Comparison of ENCODE assay signal across 9 cellular contexts in genomic region chr12:51049525-51049924, GRCh38. TPM values are rescaled to one million over a fixed set of nuclear protein-coding genes. Genes with fewer than 3 reads are reported as not detected.
DNase-seq lines count a peak whose midpoint lies in the region; ATAC-seq and TF ChIP-seq lines count a peak whose summit lies in the region.
"Had no signal": no experiment of that assay in that cellular context is flagged by ENCODE, and none has a peak within 500 bp of the region (broad histone marks: within the 10 kb centered on the region; RNA-seq: fewer than 3 reads in every experiment).

No MANE protein-coding gene starts in this region.

- TF ChIP-seq EP300 in neural cell (conservative IDR thresholded peaks at IDR 0.05; ENCODE audit: poor library complexity, severe bottlenecking), result no peak

- H3K9ac ChIP-seq in MM.1S (ENCODE audit: low read length) (peak overlapping the region; percentile 86), neural cell (ENCODE audit: low read length) (no peak overlapping the region)

- H3K4me3 ChIP-seq in DOHH2 (ENCODE audit: low read length) (peak overlapping the region; percentile 74), MM.1S (ENCODE audit: low read length) (peak overlapping the region; percentile 90), dorsolateral prefrontal cortex (peak overlapping the region in 34 of 59 donors; percentile 66 to 100 (median 86)), neural cell (ENCODE audit: low read length) (peak overlapping the region; percentile 71)

- peaks cover 34% of the 10 kb centered on the region for H3K79me2 ChIP-seq in DOHH2 (ENCODE audit: control insufficient read depth, low read length)
- H3K79me2 ChIP-seq in MM.1S (ENCODE audit: low read length), result peaks cover 24% of the 10 kb centered on the region
- H3K79me2 ChIP-seq in neural cell (replicated peaks; ENCODE audit: insufficient read depth, low read length), result peaks cover 5% of the 10 kb centered on the region

- no peak for ATAC-seq in GM18858 (IDR thresholded peaks at IDR 0.05; ENCODE audit: unreplicated experiment)

- TF ChIP-seq RAD21 in neural cell (conservative IDR thresholded peaks at IDR 0.05), result no peak

- H3K9me3 ChIP-seq in DOHH2 (ENCODE audit: control insufficient read depth, insufficient read depth, low read length) (no peaks in the 10 kb centered on the region), MM.1S (replicated peaks; ENCODE audit: insufficient read depth, low read length) (no peaks in the 10 kb centered on the region), neural cell (ENCODE audit: low read length) (no peaks in the 10 kb centered on the region)

- no peak overlapping the region for H2AFZ ChIP-seq in MM.1S (ENCODE audit: low read length)
- H2AFZ ChIP-seq in neural cell (ENCODE audit: low read depth, low read length), result no peak overlapping the region

- H3K27ac ChIP-seq in DOHH2 (ENCODE audit: low read depth, low read length) (no peak overlapping the region), MM.1S (ENCODE audit: low read length) (peak overlapping the region; percentile 80; the same call in 1 of the 2 replicates), dorsolateral prefrontal cortex (peak overlapping the region in 3 of 59 donors; percentile 89 to 100 (median 99)), neural cell (ENCODE audit: low read length) (no peak overlapping the region)

- no peaks in the 10 kb centered on the region for H3K9me2 ChIP-seq in DOHH2 (replicated peaks; ENCODE audit: control insufficient read depth, low read length)
- H3K9me2 ChIP-seq in MM.1S (replicated peaks; ENCODE audit: insufficient read depth, low read length), result no peaks in the 10 kb centered on the region
- H3K9me2 ChIP-seq in neural cell (ENCODE audit: insufficient read depth, low read length), result no peaks in the 10 kb centered on the region

- no peak for DNase-seq in MM.1S
- DNase-seq in dorsolateral prefrontal cortex, result no peak
- DNase-seq in NCI-H526 treated with DMSO at 0.1 percent for 48 hours (lab: John Stamatoyannopoulos, UW), result no peak
- no peak for DNase-seq in GM20000 (ENCODE audit: low spot score)
- no peak for DNase-seq in NCI-H510A treated with DMSO at 0.1 percent for 48 hours (lab: John Stamatoyannopoulos, UW)
- DNase-seq: NCI-H146 had no signal

- H3K4me1 ChIP-seq in DOHH2 (ENCODE audit: control insufficient read depth, low read length), result peaks cover 17% of the 10 kb centered on the region
- H3K4me1 ChIP-seq in MM.1S (ENCODE audit: low read length), result peaks cover 10% of the 10 kb centered on the region; the same call in 1 of the 2 replicates

- no peaks in the 10 kb centered on the region for H3K27me3 ChIP-seq in DOHH2 (ENCODE audit: control insufficient read depth, low read length)
- H3K27me3 ChIP-seq in MM.1S (replicated peaks; ENCODE audit: insufficient read depth, low read length), result no peaks in the 10 kb centered on the region
- H3K27me3 ChIP-seq in dorsolateral prefrontal cortex, result no peaks in the 10 kb centered on the region
- no peaks in the 10 kb centered on the region for H3K27me3 ChIP-seq in neural cell (ENCODE audit: insufficient read depth, low read depth, low read length)

- H4K20me1 ChIP-seq in DOHH2 (ENCODE audit: control insufficient read depth, insufficient read depth, low read depth, low read length) (no peaks in the 10 kb centered on the region), MM.1S (ENCODE audit: insufficient read depth, low read length) (no peaks in the 10 kb centered on the region), neural cell (ENCODE audit: insufficient read depth) (no peaks in the 10 kb centered on the region)

- TF ChIP-seq CTCF in DOHH2 (IDR thresholded peaks at IDR 0.05; ENCODE audit: low read depth, low read length, poor library complexity, severe bottlenecking) (no peak), MM.1S (IDR thresholded peaks at IDR 0.05; ENCODE audit: low read length) (no peak), dorsolateral prefrontal cortex (IDR thresholded peaks at IDR 0.05 in 54 of 56, conservative IDR thresholded peaks at IDR 0.05 in 2 of 56; ENCODE audit: low read depth in 1 of 56, partially characterized antibody in 56 of 56) (no peak), neural cell (IDR thresholded peaks at IDR 0.05; ENCODE audit: poor library complexity, severe bottlenecking) (no peak), GM20000 (IDR thresholded peaks at IDR 0.05; ENCODE audit: extremely low read depth, missing control alignments) (no peak)

- H3K36me3 ChIP-seq in DOHH2 (ENCODE audit: control insufficient read depth, low read length) (peaks cover 47% of the 10 kb centered on the region), MM.1S (replicated peaks; ENCODE audit: insufficient read depth, low read length) (peaks cover 3% of the 10 kb centered on the region; the same call in 1 of the 2 replicates), neural cell (ENCODE audit: insufficient read depth, low read length) (no peaks in the 10 kb centered on the region)

- intact Hi-C loops in dorsolateral prefrontal cortex (cut with DNase I), result loop anchor here (2.0 to 10.0 kb wide), 3 partner anchors 33 to 293 kb away; partner anchors contain the start of genes CSRNP2 (in 2 of the 2) and DAZAP2 (in 1 of the 2)

- H3K4me2 ChIP-seq in DOHH2 (ENCODE audit: low read length), result peak overlapping the region; percentile 59
- peak overlapping the region; percentile 71 for H3K4me2 ChIP-seq in MM.1S (ENCODE audit: low read depth, low read length)
- H3K4me2 ChIP-seq in neural cell (ENCODE audit: low read length), result peak overlapping the region; percentile 66

- H3F3A ChIP-seq in DOHH2 (ENCODE audit: control insufficient read depth, insufficient read depth) (0 out of 2 replicates have a peak, but pooled peaks cover 3% of the 10 kb centered on the region), MM.1S (ENCODE audit: insufficient read depth, low read length) (peaks cover 10% of the 10 kb centered on the region), neural cell (ENCODE audit: insufficient read depth, low read length, poor library complexity, severe bottlenecking) (no peaks in the 10 kb centered on the region)

TF ChIP-seq in neural cell, 6 proteins besides CTCF, POLR2A, EP300 and RAD21:
- TF ChIP-seq POLR2AphosphoS5 (IDR thresholded peaks at IDR 0.05), result no peak
- TF ChIP-seq REST (IDR thresholded peaks at IDR 0.05; ENCODE audit: borderline replicate concordance), result no peak
- TF ChIP-seq TAF1 (IDR thresholded peaks at IDR 0.05; ENCODE audit: low read depth), result no peak
- no peak for TF ChIP-seq MXI1 (conservative IDR thresholded peaks at IDR 0.05; ENCODE audit: poor library complexity, severe bottlenecking)
- no peak for TF ChIP-seq EZH2 (IDR thresholded peaks at IDR 0.05; ENCODE audit: borderline replicate concordance, insufficient read depth, low read length, poor library complexity, severe bottlenecking)
- TF ChIP-seq SMC3 (conservative IDR thresholded peaks at IDR 0.05; ENCODE audit: poor library complexity), result no peak
TF ChIP-seq in neural cell: peak in this region for 0.

RNA-seq across cellular contexts. Expression of gene LETMD1, which starts 1.4 kb away (rescaled TPM):
- total RNA-seq in dorsolateral prefrontal cortex, result 10 to 100 TPM; 43.1 to 97.4 (median 70.1) TPM
- 97.4 and 101 TPM in 2 replicates for polyA plus RNA-seq in neural cell
- 52.8 and 61.8 TPM in 2 replicates for polyA minus RNA-seq in neural cell

RNA-seq across cellular contexts. Expression of gene SLC11A2, which starts 23.3 kb away (rescaled TPM):
- 100 to 1,000 TPM in 69 of 120 experiments, 10 to 100 TPM in 51; 65.0 to 180 (median 103) TPM for total RNA-seq in dorsolateral prefrontal cortex
- polyA plus RNA-seq in neural cell, result 62.3 and 69.5 TPM in 2 replicates
- 56.8 and 58.7 TPM in 2 replicates for polyA minus RNA-seq in neural cell

RNA-seq across cellular contexts. Expression of gene CSRNP2, which starts 33.9 kb away (rescaled TPM):
- total RNA-seq in dorsolateral prefrontal cortex, result 10 to 100 TPM; 42.6 to 96.4 (median 71.8) TPM
- polyA plus RNA-seq in neural cell, result 114 and 123 TPM in 2 replicates
- polyA minus RNA-seq in neural cell, result 127 and 135 TPM in 2 replicates
